Comparison of ENCODE assay signal across 31 cellular contexts in genomic region chr2:135782231-135782630, GRCh38. TPM values are rescaled to one million over a fixed set of nuclear protein-coding genes. Genes with fewer than 3 reads are reported as not detected.
"Had no signal": no experiment of that assay in that cellular context is flagged by ENCODE, and none has a peak within 500 bp of the region (broad histone marks: within the 10 kb centered on the region; RNA-seq: fewer than 3 reads in every experiment).

No MANE protein-coding gene starts in this region.

- H3K27ac Mint-ChIP-seq: stimulated activated memory B cell treated with anti-CD40 and anti-IgM and Interleukin-4, amounts not matched to agents 10 μg/mL and 1 μg/mL and 100 μg/mL, for 72 hours; type B pancreatic cell had no signal

- H2AFZ ChIP-seq: hepatocyte had no signal

- FAIRE-seq: endothelial cell of umbilical vein, kidney had no signal

- H3K27me3 Mint-ChIP-seq: memory B cell; stimulated activated memory B cell treated with anti-CD40 and anti-IgM and Interleukin-4, amounts not matched to agents 10 μg/mL and 1 μg/mL and 100 μg/mL, for 72 hours; type B pancreatic cell had no signal

- H3K79me2 ChIP-seq: hepatocyte had no signal

- H3K4me2 ChIP-seq: hepatocyte had no signal

- H3K9me3 Mint-ChIP-seq: natural killer cell; stimulated activated memory B cell treated with anti-CD40 and anti-IgM and Interleukin-4, amounts not matched to agents 10 μg/mL and 1 μg/mL and 100 μg/mL, for 72 hours had no signal

- DNase-seq: dermis blood vessel endothelial cell; effector memory CD4-positive, alpha-beta T cell; foreskin keratinocyte; heart left ventricle; kidney; natural killer cell; psoas muscle; right cardiac atrium; sigmoid colon; stimulated activated CD4-positive, alpha-beta T cell treated with anti-CD3 and anti-CD28 coated beads, Interleukin-2, amount 100 ng/mL, for 24 hours; stimulated activated CD4-positive, alpha-beta T cell treated with anti-CD3 and anti-CD28 coated beads, Interleukin-4, amount 100 ng/mL, for 24 hours; stimulated activated naive CD8-positive, alpha-beta T cell treated with anti-CD3 and anti-CD28 coated beads, Interleukin-15, Interleukin-2, amounts not matched to agents 100 U/mL and 50 U/mL, for 24 hours; substantia nigra; testis; tibial artery had no signal

- H3K4me3 ChIP-seq: esophagus muscularis mucosa, gastroesophageal sphincter, heart left ventricle, hepatocyte, lung, psoas muscle, sigmoid colon, testis, tibial artery had no signal

- H3K4me1 ChIP-seq: esophagus muscularis mucosa, gastroesophageal sphincter, heart left ventricle, psoas muscle, sigmoid colon, testis had no signal

- H3K4me1 Mint-ChIP-seq: natural killer cell, neural crest cell had no signal

- H3K27ac ChIP-seq: esophagus muscularis mucosa, foreskin keratinocyte, gastroesophageal sphincter, heart left ventricle, hepatocyte, psoas muscle, sigmoid colon, testis, tibial artery had no signal

- ATAC-seq: foreskin keratinocyte; gastroesophageal sphincter; heart left ventricle; left lobe of liver; natural killer cell; psoas muscle; right cardiac atrium; stimulated activated memory B cell treated with anti-CD40 and anti-IgM and Interleukin-4, amounts not matched to agents 10 μg/mL and 1 μg/mL and 100 μg/mL, for 72 hours; stimulated activated naive CD8-positive, alpha-beta T cell treated with anti-CD3 and anti-CD28 coated beads, Interleukin-15, Interleukin-2, amounts not matched to agents 100 U/mL and 50 U/mL, for 24 hours had no signal

- H3K4me3 Mint-ChIP-seq: memory B cell; natural killer cell; neural crest cell; stimulated activated memory B cell treated with anti-CD40 and anti-IgM and Interleukin-4, amounts not matched to agents 10 μg/mL and 1 μg/mL and 100 μg/mL, for 72 hours; type B pancreatic cell had no signal

- H3K9me3 ChIP-seq: esophagus muscularis mucosa, gastroesophageal sphincter, heart left ventricle, psoas muscle, sigmoid colon, testis, tibial artery had no signal

- H3K27me3 ChIP-seq: esophagus muscularis mucosa, foreskin keratinocyte, gastroesophageal sphincter, heart left ventricle, hepatocyte, sigmoid colon, testis, tibial artery had no signal

RNA-seq across cellular contexts. Expression of gene LCT, which starts 54.8 kb away (rescaled TPM):
- total RNA-seq: dermis blood vessel endothelial cell, epithelial cell of proximal tubule, esophagus muscularis mucosa, foreskin keratinocyte, gastroesophageal sphincter, kidney, left lobe of liver, liver, osteocyte, renal cortical epithelial cell, right cardiac atrium, skeletal muscle tissue, urinary bladder had no signal
